1 cellular context compared by ENCODE assay signal in the genomic region with DNA sequence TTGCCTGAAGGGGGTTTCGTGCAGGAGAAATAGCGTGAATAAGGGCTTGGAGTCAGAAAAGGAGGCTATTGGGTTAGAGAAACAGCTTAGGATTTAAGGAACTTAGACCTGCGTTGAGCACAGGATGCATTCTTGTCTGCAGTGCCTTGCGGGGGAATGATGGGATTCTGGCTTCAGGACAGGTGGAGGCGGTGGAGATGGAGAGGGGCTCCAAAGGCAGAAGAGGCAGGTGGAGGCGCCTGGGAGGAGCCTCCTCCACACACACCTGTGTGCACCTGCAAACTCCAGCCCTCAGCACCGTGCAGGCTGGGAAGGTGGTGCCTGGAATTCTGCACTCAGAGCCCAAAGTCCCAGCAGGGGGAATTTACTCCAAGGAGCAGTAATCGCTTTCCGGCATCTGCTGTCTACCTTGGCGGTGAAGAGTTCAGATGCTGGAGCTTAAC.
TF ChIP-seq lines count a peak whose summit lies in the region.

No MANE protein-coding gene starts in this region.

TF ChIP-seq in K562, 482 proteins besides CTCF, POLR2A, EP300 and RAD21:
- TF ChIP-seq CLOCK (CRISPR knock-in tag; IDR thresholded peaks at IDR 0.05; ENCODE audit: borderline replicate concordance): no peak
- TF ChIP-seq, protein P1, sequence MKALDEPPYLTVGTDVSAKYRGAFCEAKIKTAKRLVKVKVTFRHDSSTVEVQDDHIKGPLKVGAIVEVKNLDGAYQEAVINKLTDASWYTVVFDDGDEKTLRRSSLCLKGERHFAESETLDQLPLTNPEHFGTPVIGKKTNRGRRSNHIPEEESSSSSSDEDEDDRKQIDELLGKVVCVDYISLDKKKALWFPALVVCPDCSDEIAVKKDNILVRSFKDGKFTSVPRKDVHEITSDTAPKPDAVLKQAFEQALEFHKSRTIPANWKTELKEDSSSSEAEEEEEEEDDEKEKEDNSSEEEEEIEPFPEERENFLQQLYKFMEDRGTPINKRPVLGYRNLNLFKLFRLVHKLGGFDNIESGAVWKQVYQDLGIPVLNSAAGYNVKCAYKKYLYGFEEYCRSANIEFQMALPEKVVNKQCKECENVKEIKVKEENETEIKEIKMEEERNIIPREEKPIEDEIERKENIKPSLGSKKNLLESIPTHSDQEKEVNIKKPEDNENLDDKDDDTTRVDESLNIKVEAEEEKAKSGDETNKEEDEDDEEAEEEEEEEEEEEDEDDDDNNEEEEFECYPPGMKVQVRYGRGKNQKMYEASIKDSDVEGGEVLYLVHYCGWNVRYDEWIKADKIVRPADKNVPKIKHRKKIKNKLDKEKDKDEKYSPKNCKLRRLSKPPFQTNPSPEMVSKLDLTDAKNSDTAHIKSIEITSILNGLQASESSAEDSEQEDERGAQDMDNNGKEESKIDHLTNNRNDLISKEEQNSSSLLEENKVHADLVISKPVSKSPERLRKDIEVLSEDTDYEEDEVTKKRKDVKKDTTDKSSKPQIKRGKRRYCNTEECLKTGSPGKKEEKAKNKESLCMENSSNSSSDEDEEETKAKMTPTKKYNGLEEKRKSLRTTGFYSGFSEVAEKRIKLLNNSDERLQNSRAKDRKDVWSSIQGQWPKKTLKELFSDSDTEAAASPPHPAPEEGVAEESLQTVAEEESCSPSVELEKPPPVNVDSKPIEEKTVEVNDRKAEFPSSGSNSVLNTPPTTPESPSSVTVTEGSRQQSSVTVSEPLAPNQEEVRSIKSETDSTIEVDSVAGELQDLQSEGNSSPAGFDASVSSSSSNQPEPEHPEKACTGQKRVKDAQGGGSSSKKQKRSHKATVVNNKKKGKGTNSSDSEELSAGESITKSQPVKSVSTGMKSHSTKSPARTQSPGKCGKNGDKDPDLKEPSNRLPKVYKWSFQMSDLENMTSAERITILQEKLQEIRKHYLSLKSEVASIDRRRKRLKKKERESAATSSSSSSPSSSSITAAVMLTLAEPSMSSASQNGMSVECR (CRISPR knock-in tag; IDR thresholded peaks at IDR 0.05): no peak
- 0 out of 2 replicates have a peak, but pooled peaks have one; percentile 49 for TF ChIP-seq ZEB2 (IDR thresholded peaks at IDR 0.05)
- TF ChIP-seq YBX1 (IDR thresholded peaks at IDR 0.05): no peak
- no peak for TF ChIP-seq ZNF507 (tag; conservative IDR thresholded peaks at IDR 0.05)
- TF ChIP-seq CTBP1 (IDR thresholded peaks at IDR 0.05; ENCODE audit: borderline replicate concordance): peak; percentile 21; the same call in 1 of the 2 replicates
- TF ChIP-seq TCFL5 (CRISPR knock-in tag; conservative IDR thresholded peaks at IDR 0.05): no peak
- TF ChIP-seq, protein P2, sequence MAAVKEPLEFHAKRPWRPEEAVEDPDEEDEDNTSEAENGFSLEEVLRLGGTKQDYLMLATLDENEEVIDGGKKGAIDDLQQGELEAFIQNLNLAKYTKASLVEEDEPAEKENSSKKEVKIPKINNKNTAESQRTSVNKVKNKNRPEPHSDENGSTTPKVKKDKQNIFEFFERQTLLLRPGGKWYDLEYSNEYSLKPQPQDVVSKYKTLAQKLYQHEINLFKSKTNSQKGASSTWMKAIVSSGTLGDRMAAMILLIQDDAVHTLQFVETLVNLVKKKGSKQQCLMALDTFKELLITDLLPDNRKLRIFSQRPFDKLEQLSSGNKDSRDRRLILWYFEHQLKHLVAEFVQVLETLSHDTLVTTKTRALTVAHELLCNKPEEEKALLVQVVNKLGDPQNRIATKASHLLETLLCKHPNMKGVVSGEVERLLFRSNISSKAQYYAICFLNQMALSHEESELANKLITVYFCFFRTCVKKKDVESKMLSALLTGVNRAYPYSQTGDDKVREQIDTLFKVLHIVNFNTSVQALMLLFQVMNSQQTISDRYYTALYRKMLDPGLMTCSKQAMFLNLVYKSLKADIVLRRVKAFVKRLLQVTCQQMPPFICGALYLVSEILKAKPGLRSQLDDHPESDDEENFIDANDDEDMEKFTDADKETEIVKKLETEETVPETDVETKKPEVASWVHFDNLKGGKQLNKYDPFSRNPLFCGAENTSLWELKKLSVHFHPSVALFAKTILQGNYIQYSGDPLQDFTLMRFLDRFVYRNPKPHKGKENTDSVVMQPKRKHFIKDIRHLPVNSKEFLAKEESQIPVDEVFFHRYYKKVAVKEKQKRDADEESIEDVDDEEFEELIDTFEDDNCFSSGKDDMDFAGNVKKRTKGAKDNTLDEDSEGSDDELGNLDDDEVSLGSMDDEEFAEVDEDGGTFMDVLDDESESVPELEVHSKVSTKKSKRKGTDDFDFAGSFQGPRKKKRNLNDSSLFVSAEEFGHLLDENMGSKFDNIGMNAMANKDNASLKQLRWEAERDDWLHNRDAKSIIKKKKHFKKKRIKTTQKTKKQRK (IDR thresholded peaks at IDR 0.05; ENCODE audit: borderline replicate concordance, low read depth, low read length): no peak
- TF ChIP-seq HNRNPLL (IDR thresholded peaks at IDR 0.05; ENCODE audit: low read depth, low read length, poor library complexity, severe bottlenecking): peak; percentile 1
